25 cellular contexts compared by ENCODE assay signal in genomic region chr1:71908871-71909390, GRCh38.
DNase-seq lines count a peak whose midpoint lies in the region; ATAC-seq, FAIRE-seq and TF ChIP-seq lines count a peak whose summit lies in the region.
"Had no signal": no experiment of that assay in that cellular context is flagged by ENCODE, and none has a peak within 500 bp of the region (broad histone marks: within the 10 kb centered on the region; RNA-seq: fewer than 3 reads in every experiment).

No MANE protein-coding gene starts in this region.

- TF ChIP-seq CTCF in Loucy (conservative IDR thresholded peaks at IDR 0.05; ENCODE audit: low read length): no peak
- no peak for TF ChIP-seq CTCF in D721Med (IDR thresholded peaks at IDR 0.05; ENCODE audit: insufficient read depth, missing control alignments)

- H3K9me2 ChIP-seq in Loucy (replicated peaks; ENCODE audit: low read depth, low read length): no peaks in the 10 kb centered on the region

- in situ Hi-C loops in SK-MEL-5 (cut with HindIII; ENCODE audit: low pct_unique_long_range_greater_than_20kb, low sequenced_read_pairs): no loop called here

- H3K4me2 ChIP-seq in Loucy (ENCODE audit: low read depth, low read length, poor library complexity, severe bottlenecking) (no peak overlapping the region), neuronal stem cell (ENCODE audit: insufficient read depth, low read length, poor library complexity, severe bottlenecking) (no peak overlapping the region)
- H3K4me2 ChIP-seq: KMS-11 had no signal

- H3K36me3 ChIP-seq in Loucy (ENCODE audit: insufficient read depth, low read length) (no peaks in the 10 kb centered on the region), neuronal stem cell (replicated peaks in 1 of 2; ENCODE audit: control insufficient read depth in 2 of 2, insufficient read depth in 2 of 2, low read length in 2 of 2) (no peaks in the 10 kb centered on the region)
- H3K36me3 ChIP-seq: vagina had no signal

- no peak overlapping the region for H2BK5ac ChIP-seq in neuronal stem cell (ENCODE audit: low read length)

- no peak overlapping the region for H3K4me3 ChIP-seq in Loucy (ENCODE audit: low read length, poor library complexity, severe bottlenecking)
- H3K4me3 ChIP-seq in neuronal stem cell (ENCODE audit: low read length in 2 of 2): no peak overlapping the region
- H3K4me3 ChIP-seq: vagina had no signal

- H3K18ac ChIP-seq in neuronal stem cell (ENCODE audit: low read length): no peak overlapping the region

- H4K20me1 ChIP-seq in Loucy (ENCODE audit: insufficient read depth, low read length, poor library complexity, severe bottlenecking): no peaks in the 10 kb centered on the region

- no peak overlapping the region for H3K14ac ChIP-seq in neuronal stem cell (ENCODE audit: low read length)

- DNase-seq in DMS153 treated with DMSO at 0.1 percent for 48 hours (lab: John Stamatoyannopoulos, UW; ENCODE audit: unreplicated experiment): peak; percentile 36
- DNase-seq in SK-MEL-5 (ENCODE audit: low read depth, low spot score): peak; percentile 80
- no peak for DNase-seq in neuronal stem cell (ENCODE audit: low spot score)
- DNase-seq in D721Med (ENCODE audit: insufficient read length, low spot score): no peak
- DNase-seq: activated CD4-positive, alpha-beta T cell treated with anti-CD3 and anti-CD28 coated beads, Interleukin-2, amount 10 ng/mL, durations not matched to agents 24 days and 14 days; activated naive CD4-positive, alpha-beta T cell treated with anti-CD3 and anti-CD28 coated beads for 36 hours; activated T-cell treated with anti-CD3 and anti-CD28 coated beads, Interleukin-2, amount 50 U/mL, for 72 hours; CD4-positive, CD25-positive, alpha-beta regulatory T cell; DMS 273 treated with DMSO at 0.1 percent for 48 hours; effector CD8-positive, alpha-beta T cell; erythroblast; foreskin fibroblast; naive thymus-derived CD4-positive, alpha-beta T cell; NCI-H524 treated with DMSO at 0.1 percent for 48 hours; retina; RPMI8226; stimulated activated CD4-positive, alpha-beta T cell treated with anti-CD3 and anti-CD28 coated beads, Interleukin-2, amount 100 ng/mL, for 48 hours had no signal

- H3K9ac ChIP-seq in Loucy (ENCODE audit: low read depth, low read length, poor library complexity, severe bottlenecking): no peak overlapping the region
- H3K9ac ChIP-seq in neuronal stem cell (ENCODE audit: low read depth, low read length, poor library complexity): no peak overlapping the region
- H3K9ac ChIP-seq: KMS-11 had no signal

- no peaks in the 10 kb centered on the region for H3F3A ChIP-seq in Loucy (ENCODE audit: low read depth)

- H4K8ac ChIP-seq in neuronal stem cell (ENCODE audit: low read depth, low read length): no peak overlapping the region

- FAIRE-seq in D721Med (lab: Jason Lieb, UNC): no peak
- FAIRE-seq: colon had no signal

- peak overlapping the region; percentile 62; the same call in 1 of the 2 replicates for H2AFZ ChIP-seq in Loucy (ENCODE audit: low read length)
- peak overlapping the region; percentile 16 for H2AFZ ChIP-seq in neuronal stem cell (ENCODE audit: low read length)

- H3K23ac ChIP-seq in neuronal stem cell (ENCODE audit: low read depth, low read length, poor library complexity): no peak overlapping the region

- H3K27ac ChIP-seq in neuronal stem cell (replicated peaks; ENCODE audit: low read length): no peak overlapping the region
- H3K27ac ChIP-seq: KMS-11, vagina had no signal

- H3K4ac ChIP-seq in neuronal stem cell (ENCODE audit: low read length): no peak overlapping the region

- no peaks in the 10 kb centered on the region for H3K27me3 ChIP-seq in Loucy (ENCODE audit: insufficient read depth, low read length, poor library complexity, severe bottlenecking)
- no peaks in the 10 kb centered on the region for H3K27me3 ChIP-seq in neuronal stem cell (ENCODE audit: control insufficient read depth in 3 of 3, insufficient read depth in 3 of 3, low read depth in 1 of 3, low read length in 3 of 3)
- H3K27me3 ChIP-seq: vagina had no signal

- no peak overlapping the region for H2BK120ac ChIP-seq in neuronal stem cell (ENCODE audit: low read depth, low read length)

- no CpG with 5 or more reads among the region's 1 CpG for WGBS in neuronal stem cell (ENCODE audit: extremely low coverage in 2 of 2, insufficient read length in 2 of 2, insufficient replicate concordance in 1 of 2), 2 donors

- no peak overlapping the region for H2AK5ac ChIP-seq in neuronal stem cell (ENCODE audit: low read depth, low read length)

- no peak overlapping the region for H2BK15ac ChIP-seq in neuronal stem cell (ENCODE audit: low read length)

- H3K9me3 ChIP-seq in Loucy (ENCODE audit: insufficient read depth, low read depth, low read length) (no peaks in the 10 kb centered on the region), neuronal stem cell (replicated peaks in 1 of 2; ENCODE audit: control insufficient read depth in 2 of 2, insufficient read depth in 1 of 2, low read depth in 1 of 2, low read length in 2 of 2) (peaks cover 0 to 3% of the 10 kb centered on the region in 2 donors)
- H3K9me3 ChIP-seq: vagina had no signal

- H3K79me1 ChIP-seq in neuronal stem cell (ENCODE audit: low read depth, low read length): no peaks in the 10 kb centered on the region

- ATAC-seq in GM19324 (IDR thresholded peaks at IDR 0.05; ENCODE audit: low FRiP score, unreplicated experiment): no peak
- ATAC-seq in GM19452 (IDR thresholded peaks at IDR 0.05; ENCODE audit: unreplicated experiment): no peak
- ATAC-seq: activated T-cell treated with anti-CD3 and anti-CD28 coated beads, Interleukin-2, amount 50 U/mL, for 72 hours; left lobe of liver; naive thymus-derived CD4-positive, alpha-beta T cell; stimulated activated memory B cell treated with anti-CD40 and anti-IgM and Interleukin-4, amounts not matched to agents 10 μg/mL and 1 μg/mL and 100 μg/mL, for 72 hours had no signal

- no peaks in the 10 kb centered on the region for H3K79me2 ChIP-seq in Loucy (ENCODE audit: insufficient read depth, low read length)

- no peak overlapping the region for H2BK12ac ChIP-seq in neuronal stem cell (ENCODE audit: low read length)

- H4K91ac ChIP-seq in neuronal stem cell (ENCODE audit: low read depth, low read length, poor library complexity): no peak overlapping the region

- H3K4me1 ChIP-seq in Loucy (ENCODE audit: insufficient read depth, low read length, poor library complexity, severe bottlenecking): no peaks in the 10 kb centered on the region
- H3K4me1 ChIP-seq in neuronal stem cell (ENCODE audit: control insufficient read depth in 2 of 2, insufficient read depth in 1 of 2, low read depth in 1 of 2, low read length in 2 of 2): peaks cover 0 to 2% of the 10 kb centered on the region in 2 donors
- H3K4me1 ChIP-seq: vagina had no signal

Comparison
In these comparisons a context has a peak if more than half of its experiments do, and no peak if none do; other contexts are left out.
1. DNase-seq: peak in DMS153 treated with DMSO at 0.1 percent for 48 hours (single experiment) and SK-MEL-5 (single experiment); none in neuronal stem cell (single experiment) and D721Med (single experiment).